24 cellular contexts compared by ENCODE assay signal in the genomic region with DNA sequence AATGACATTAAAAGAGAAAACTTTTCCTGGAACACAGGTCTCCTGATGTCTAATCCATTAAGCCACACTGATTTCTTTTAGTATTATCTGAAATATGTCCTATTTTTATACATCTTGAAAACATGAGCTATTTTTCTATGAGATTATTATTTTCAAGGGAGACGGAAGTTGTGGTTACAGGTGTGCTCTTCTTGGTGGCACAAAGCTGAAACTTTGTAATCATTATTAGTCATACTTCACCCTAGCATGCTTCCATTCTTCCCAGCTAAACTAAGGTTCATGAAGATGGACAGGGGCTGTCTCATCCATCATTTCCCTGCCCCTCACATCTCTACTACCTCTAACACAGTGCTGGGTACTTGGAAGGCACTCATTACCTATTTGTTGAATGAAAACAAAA.
"Had no signal": no experiment of that assay in that cellular context is flagged by ENCODE, and none has a peak within 500 bp of the region (broad histone marks: within the 10 kb centered on the region; RNA-seq: fewer than 3 reads in every experiment).

No MANE protein-coding gene starts in this region.

- FAIRE-seq: urothelium cell line had no signal

- H3K4me2 ChIP-seq: hepatocyte had no signal

- H3K36me3 ChIP-seq: left ventricle myocardium inferior, prostate gland, stomach, thyroid gland, transverse colon, upper lobe of right lung had no signal

- H3K27me3 ChIP-seq: hepatocyte, stomach, testis, thyroid gland, transverse colon, upper lobe of right lung had no signal

- H3K4me3 ChIP-seq: hepatocyte, left ventricle myocardium inferior, lung, prostate gland, skin epidermis, stomach, testis, thyroid gland, transverse colon, upper lobe of right lung had no signal

- H2AFZ ChIP-seq: hepatocyte had no signal

- ATAC-seq: naive thymus-derived CD8-positive, alpha-beta T cell; right cardiac atrium; sciatic nerve; stimulated activated naive B cell treated with anti-CD40 and anti-IgM and Interleukin-4, amounts not matched to agents 10 μg/mL and 1 μg/mL and 100 μg/mL, for 72 hours; stimulated activated naive CD8-positive, alpha-beta T cell treated with anti-CD3 and anti-CD28 coated beads, Interleukin-15, Interleukin-2, amounts not matched to agents 100 U/mL and 50 U/mL, for 24 hours; upper lobe of right lung had no signal

- H3K79me2 ChIP-seq: hepatocyte had no signal

- DNase-seq: islet precursor cell; left ventricle myocardium inferior; naive thymus-derived CD8-positive, alpha-beta T cell; nucleus accumbens; posterior cingulate gyrus; retina; right cardiac atrium; stimulated activated CD4-positive, alpha-beta T cell treated with anti-CD3 and anti-CD28 coated beads, Interleukin-12 subunit alpha, Interleukin-12 subunit beta, amount 100 ng/mL, for 4 hours; stimulated activated CD4-positive, alpha-beta T cell treated with anti-CD3 and anti-CD28 coated beads, Interleukin-15, amount 100 ng/mL, for 24 hours; stimulated activated CD4-positive, alpha-beta T cell treated with anti-CD3 and anti-CD28 coated beads, Interleukin-2, amount 100 ng/mL, for 24 hours; stimulated activated CD4-positive, alpha-beta T cell treated with anti-CD3 and anti-CD28 coated beads, Interleukin-4, amount 100 ng/mL, for 1 hour; stimulated activated naive B cell treated with anti-CD40 and anti-IgM and Interleukin-4, amounts not matched to agents 10 μg/mL and 1 μg/mL and 100 μg/mL, for 72 hours; stimulated activated naive CD8-positive, alpha-beta T cell treated with anti-CD3 and anti-CD28 coated beads, Interleukin-15, Interleukin-2, amounts not matched to agents 100 U/mL and 50 U/mL, for 24 hours; stomach; testis; thyroid gland; transverse colon; upper lobe of right lung had no signal

- H3K4me1 ChIP-seq: left ventricle myocardium inferior, prostate gland, stomach, testis, transverse colon, upper lobe of right lung had no signal

- H3K27ac ChIP-seq: hepatocyte, left ventricle myocardium inferior, prostate gland, skin epidermis, stomach, testis, thyroid gland, transverse colon, upper lobe of right lung had no signal

- H3K9me3 ChIP-seq: left ventricle myocardium inferior, prostate gland, stomach, testis, thyroid gland, transverse colon, upper lobe of right lung had no signal
